ENCODE assay signal across 27 cellular contexts in the genomic region with DNA sequence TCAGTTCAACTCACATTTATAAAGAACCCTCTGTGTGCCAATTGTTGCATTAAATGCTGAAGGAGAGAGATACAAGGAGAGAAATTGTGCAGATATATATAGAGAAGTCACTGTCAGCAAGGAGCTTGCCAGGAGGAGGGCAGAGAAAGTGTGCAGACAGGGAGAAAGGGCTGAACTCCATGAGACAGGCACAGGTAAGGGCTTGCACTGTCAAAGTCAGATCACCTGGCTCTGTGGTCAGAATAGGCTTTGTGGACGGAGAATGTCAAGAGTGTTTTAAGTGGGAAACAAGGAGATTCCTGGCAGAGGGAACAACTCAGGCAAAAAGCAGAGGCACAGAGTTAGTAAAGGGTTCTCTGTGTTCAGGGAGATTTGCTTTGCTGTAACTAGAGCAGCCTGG.
DNase-seq lines count a peak whose midpoint lies in the region; ATAC-seq and TF ChIP-seq lines count a peak whose summit lies in the region.
"Had no signal": no experiment of that assay in that cellular context is flagged by ENCODE, and none has a peak within 500 bp of the region (broad histone marks: within the 10 kb centered on the region; RNA-seq: fewer than 3 reads in every experiment).

No MANE protein-coding gene starts in this region.

- peaks cover 8% of the 10 kb centered on the region for H3K4me1 ChIP-seq in upper lobe of right lung
- H3K4me1 ChIP-seq: prostate gland had no signal

- intact Hi-C loops in upper lobe of right lung (cut with DNase I) = no loop called here

- H3K9me3 ChIP-seq in upper lobe of right lung = no peaks in the 10 kb centered on the region
- H3K9me3 ChIP-seq: left ventricle myocardium inferior, neutrophil, prostate gland, tibial nerve had no signal

- H3K4me3 ChIP-seq in upper lobe of right lung = no peak overlapping the region
- H3K4me3 ChIP-seq: coronary artery, left ventricle myocardium inferior, prostate gland, tibial nerve had no signal

- DNase-seq in NCI-H510A treated with DMSO at 0.1 percent for 48 hours (lab: John Stamatoyannopoulos, UW) (peak; percentile 9), NCI-H510A (lab: John Stamatoyannopoulos, UW) (no peak), NCI-H2107 treated with DMSO at 0.1 percent for 48 hours (lab: John Stamatoyannopoulos, UW; ENCODE audit: unreplicated experiment) (peak; percentile 77), upper lobe of right lung (no peak), glomerular visceral epithelial cell (ENCODE audit: extremely low spot score) (no peak), cerebellar nuclear complex (lab: John Stamatoyannopoulos, UW) (no peak)
- DNase-seq: 8988T; activated effector memory CD4-positive, alpha-beta T cell treated with anti-CD3 and anti-CD28 coated beads, Interleukin-2, amount 50 U/mL, for 16 hours; activated naive CD8-positive, alpha-beta T cell treated with anti-CD3 and anti-CD28 coated beads for 36 hours; activated T-cell treated with anti-CD3 and anti-CD28 coated beads, Interleukin-2, amount 50 U/mL, for 24 hours; anterior cingulate cortex; C1 segment of cervical spinal cord; erythroblast; head of caudate nucleus; islet precursor cell; KBM-7; left ventricle myocardium inferior; NCI-H2081 treated with DMSO at 0.1 percent for 48 hours; PC-3 had no signal

- H3K27ac ChIP-seq in upper lobe of right lung = no peak overlapping the region
- H3K27ac ChIP-seq: coronary artery, left ventricle myocardium inferior, neutrophil, prostate gland, tibial nerve had no signal

- ATAC-seq in esophagus mucosa (peak; percentile 45), upper lobe of right lung (peak; percentile 92), HG02973 (IDR thresholded peaks at IDR 0.05; ENCODE audit: unreplicated experiment) (no peak)
- ATAC-seq: sciatic nerve, SK-N-SH treated with all-trans-retinoic acid at 6 μM for 48 hours had no signal

- no peak for TF ChIP-seq CTCF in upper lobe of right lung (IDR thresholded peaks at IDR 0.05)

- H3K27me3 ChIP-seq in upper lobe of right lung = no peaks in the 10 kb centered on the region
- H3K27me3 ChIP-seq: neutrophil, tibial nerve had no signal

- peaks cover 10% of the 10 kb centered on the region for H3K36me3 ChIP-seq in upper lobe of right lung
- H3K36me3 ChIP-seq: prostate gland had no signal

Comparison
In these comparisons a context has a peak if more than half of its experiments do, and no peak if none do; other contexts are left out.
1. DNase-seq: peak in NCI-H510A treated with DMSO at 0.1 percent for 48 hours (single experiment) and NCI-H2107 treated with DMSO at 0.1 percent for 48 hours (single experiment); none in NCI-H510A (single experiment), upper lobe of right lung (single experiment), glomerular visceral epithelial cell (single experiment) and cerebellar nuclear complex (0 of 2).